In genomic region chr18:47883771-47884413, GRCh38 we compare ENCODE assay signal across 8 cellular contexts. TPM values are rescaled to one million over a fixed set of nuclear protein-coding genes. Genes with fewer than 3 reads are reported as not detected.
DNase-seq lines count a peak whose midpoint lies in the region; ATAC-seq lines count a peak whose summit lies in the region.

No MANE protein-coding gene starts in this region.

- H3K4me1 Mint-ChIP-seq in activated naive CD8-positive, alpha-beta T cell (ENCODE audit: low read depth): peaks cover 54% of the 10 kb centered on the region

- no peak for ATAC-seq in sciatic nerve
- ATAC-seq in HG03460 (IDR thresholded peaks at IDR 0.05; ENCODE audit: unreplicated experiment): no peak
- no peak for ATAC-seq in GM21576 (IDR thresholded peaks at IDR 0.05; ENCODE audit: unreplicated experiment)

- H3K9me3 Mint-ChIP-seq in activated naive CD8-positive, alpha-beta T cell (ENCODE audit: low read depth): peaks cover 5% of the 10 kb centered on the region

- peaks cover 34% of the 10 kb centered on the region for H3K36me3 Mint-ChIP-seq in activated naive CD8-positive, alpha-beta T cell

- DNase-seq in DMS 273 treated with DMSO at 0.1 percent for 48 hours (lab: John Stamatoyannopoulos, UW) (peak; percentile 10), HT1080 (ENCODE audit: low read depth) (peak; percentile 44), myocyte (ENCODE audit: low read depth) (peak; percentile 48), sciatic nerve (ENCODE audit: low spot score) (no peak), NCI-H2081 treated with DMSO at 0.1 percent for 48 hours (lab: John Stamatoyannopoulos, UW) (no peak)

- H3K27ac Mint-ChIP-seq in activated naive CD8-positive, alpha-beta T cell: peak overlapping the region; percentile 50

- H3K4me3 Mint-ChIP-seq in activated naive CD8-positive, alpha-beta T cell: no peak overlapping the region

- no peaks in the 10 kb centered on the region for H3K27me3 Mint-ChIP-seq in activated naive CD8-positive, alpha-beta T cell

- intact Hi-C loops in sciatic nerve (cut with DNase I): no loop called here

RNA-seq across cellular contexts. Expression of gene SMAD2, which starts 46.6 kb away (rescaled TPM):
- 72.0 and 72.7 TPM in 2 replicates for total RNA-seq in HT1080 (2014; rRNA removed; shearing (Covaris generic))
- polyA plus RNA-seq in HT1080 (2015; cell fraction: cytosol; rRNA removed): 73.3 and 89.9 TPM in 2 replicates
- polyA plus RNA-seq in HT1080 (2015; cell fraction: nucleus; rRNA removed): 49.0 and 53.1 TPM in 2 replicates
- 90.4 and 101 TPM in 2 replicates for total RNA-seq in myocyte
- polyA plus RNA-seq in myocyte (2012): 60.9 TPM
- total RNA-seq in sciatic nerve: 170 TPM

Comparison
In these comparisons a context has a peak if more than half of its experiments do, and no peak if none do; other contexts are left out.
1. DNase-seq: peak in DMS 273 treated with DMSO at 0.1 percent for 48 hours (single experiment), HT1080 (single experiment) and myocyte (single experiment); none in sciatic nerve (single experiment) and NCI-H2081 treated with DMSO at 0.1 percent for 48 hours (single experiment).